Comparison of ENCODE assay signal across 8 cellular contexts in the genomic region with DNA sequence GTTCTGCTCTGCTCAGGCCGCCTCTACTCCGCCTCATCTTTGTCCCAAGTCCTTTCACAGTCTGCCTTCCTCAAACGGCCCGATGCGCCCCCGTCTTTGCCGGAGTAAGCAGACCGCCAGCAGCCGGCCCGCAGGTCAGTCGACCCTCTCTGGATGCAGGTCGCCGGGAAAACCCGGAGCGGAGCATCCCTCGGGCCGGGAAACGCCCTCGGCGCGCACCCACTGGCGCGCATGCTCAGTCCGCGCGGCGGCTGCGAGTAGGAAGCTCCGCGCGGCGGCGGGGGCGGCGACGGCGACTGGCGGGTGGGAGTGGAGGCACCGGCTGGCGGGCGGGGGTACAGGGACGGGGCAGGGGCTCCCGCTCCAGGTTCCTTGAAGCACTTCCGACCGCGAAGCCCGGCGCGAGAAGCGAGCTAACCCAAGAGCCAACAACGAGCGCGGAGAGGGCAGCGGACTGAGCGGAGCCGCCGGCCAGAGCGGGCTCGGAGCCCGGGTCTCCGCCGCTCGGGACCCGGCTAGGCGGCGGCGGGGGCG. TPM values are rescaled to one million over a fixed set of nuclear protein-coding genes. Genes with fewer than 3 reads are reported as not detected.
DNase-seq lines count a peak whose midpoint lies in the region; ATAC-seq, FAIRE-seq and TF ChIP-seq lines count a peak whose summit lies in the region.

LRRC1 (plus strand) TSS at position 286 of the 534 bp plus-strand sequence. CDS start 252 bp downstream, outside the sequence.

- intact Hi-C loops in aorta (cut with DNase I): loop anchor here (1.0 to 10.0 kb wide), 4 partner anchors 43 to 250 kb away; partner anchors contain the start of gene GCLC (in 1 of the 2)

- DNase-seq in GM13976 (ENCODE audit: low spot score) (peak; percentile 91), NCI-H1105 (lab: John Stamatoyannopoulos, UW) (peak; percentile 93), astrocyte (ENCODE audit: low read depth) (peak; percentile 85), hepatic stellate cell (ENCODE audit: low spot score) (peak; percentile 93), retina (peak; percentile 96), aorta (peak; percentile 94 to 98)

- peaks cover 72% of the 10 kb centered on the region for H3K27me3 Mint-ChIP-seq in T-helper 1 cell treated with Interleukin-12 subunit alpha and Interleukin-12 subunit beta and Interleukin-4 antibody, amounts not matched to agents 30 μg/mL and 1 μg/mL, for 36 hours (ENCODE audit: low read depth)
- no peaks in the 10 kb centered on the region for H3K27me3 Mint-ChIP-seq in astrocyte (ENCODE audit: low read depth, unreplicated experiment)

- no peaks in the 10 kb centered on the region for H3K9me3 ChIP-seq in astrocyte (ENCODE audit: insufficient read depth, low read depth, low read length)
- H3K9me3 ChIP-seq in aorta (ENCODE audit: control insufficient read depth, low read length): no peaks in the 10 kb centered on the region

- peaks cover 21% of the 10 kb centered on the region for H3K4me1 ChIP-seq in astrocyte (ENCODE audit: insufficient read depth, low read length)
- H3K4me1 ChIP-seq in aorta (ENCODE audit: control insufficient read depth in 1 of 2, insufficient read depth in 2 of 2, low read length in 2 of 2): no peaks in the 10 kb centered on the region

- H3K36me3 ChIP-seq in astrocyte (ENCODE audit: insufficient read depth, low read length) (no peaks in the 10 kb centered on the region), aorta (ENCODE audit: control insufficient read depth in 1 of 2, insufficient read depth in 2 of 2, low read length in 1 of 2) (no peaks in the 10 kb centered on the region)

- H3K4me1 Mint-ChIP-seq in T-helper 1 cell treated with Interleukin-12 subunit alpha and Interleukin-12 subunit beta and Interleukin-4 antibody, amounts not matched to agents 30 μg/mL and 1 μg/mL, for 36 hours (ENCODE audit: low read depth): peaks cover 24% of the 10 kb centered on the region
- H3K4me1 Mint-ChIP-seq in astrocyte (ENCODE audit: low read depth, unreplicated experiment): peaks cover 17% of the 10 kb centered on the region

- peaks cover 3% of the 10 kb centered on the region for H3K79me2 ChIP-seq in astrocyte (ENCODE audit: insufficient read depth, low read length)

- WGBS in aorta, 2 donors: 0 to 1% methylated on average over 58 to 68 of the region's 68 CpGs

- TF ChIP-seq CTCF in GM13976 (IDR thresholded peaks at IDR 0.05; ENCODE audit: borderline replicate concordance, control extremely low read depth, extremely low read depth, insufficient read depth, missing control alignments) (no peak), astrocyte (IDR thresholded peaks at IDR 0.05; ENCODE audit: insufficient read depth, low read depth, low read length) (no peak)

- in situ Hi-C loops in GM13976 (cut with MboI; ENCODE audit: low sequenced_read_pairs, unreplicated experiment): no loop called here

- H3K27ac Mint-ChIP-seq in T-helper 1 cell treated with Interleukin-12 subunit alpha and Interleukin-12 subunit beta and Interleukin-4 antibody, amounts not matched to agents 30 μg/mL and 1 μg/mL, for 36 hours: peak within 1 kb of the TSS; percentile 80
- peak within 1 kb of the TSS; percentile 92 for H3K27ac Mint-ChIP-seq in astrocyte (ENCODE audit: unreplicated experiment)

- H3K9me3 Mint-ChIP-seq in T-helper 1 cell treated with Interleukin-12 subunit alpha and Interleukin-12 subunit beta and Interleukin-4 antibody, amounts not matched to agents 30 μg/mL and 1 μg/mL, for 36 hours: no peaks in the 10 kb centered on the region
- H3K9me3 Mint-ChIP-seq in astrocyte (ENCODE audit: unreplicated experiment): no peaks in the 10 kb centered on the region

- H3K4me3 ChIP-seq in astrocyte (ENCODE audit: insufficient read depth, low read depth, low read length): peak within 1 kb of the TSS; percentile 83
- peak within 1 kb of the TSS; percentile 77 to 80 for H3K4me3 ChIP-seq in aorta (ENCODE audit: low read length in 2 of 2)

- ATAC-seq in HG02623 (IDR thresholded peaks at IDR 0.05; ENCODE audit: unreplicated experiment): peak; percentile 65
- peak; percentile 96 for ATAC-seq in aorta (ENCODE audit: low FRiP score)

- H3K27ac ChIP-seq in astrocyte (ENCODE audit: low read depth, low read length) (peak within 1 kb of the TSS; percentile 71), aorta (ENCODE audit: low read depth in 1 of 2, low read length in 2 of 2) (peak within 1 kb of the TSS; percentile 54 to 70)

- H3K9ac ChIP-seq in astrocyte (ENCODE audit: low read length): peak within 1 kb of the TSS; percentile 80

- no peaks in the 10 kb centered on the region for H3K36me3 Mint-ChIP-seq in T-helper 1 cell treated with Interleukin-12 subunit alpha and Interleukin-12 subunit beta and Interleukin-4 antibody, amounts not matched to agents 30 μg/mL and 1 μg/mL, for 36 hours (ENCODE audit: low read depth)
- H3K36me3 Mint-ChIP-seq in astrocyte (ENCODE audit: low read depth, unreplicated experiment): no peaks in the 10 kb centered on the region

- peak within 1 kb of the TSS; percentile 93 for H3K4me2 ChIP-seq in astrocyte (ENCODE audit: low read length)

- peak within 1 kb of the TSS; percentile 91 for H2AFZ ChIP-seq in astrocyte (ENCODE audit: low read depth, low read length)

- H4K20me1 ChIP-seq in astrocyte (ENCODE audit: insufficient read depth, low read length): peaks cover 17% of the 10 kb centered on the region

- H3K27me3 ChIP-seq in astrocyte (ENCODE audit: insufficient read depth, low read length) (no peaks in the 10 kb centered on the region), aorta (ENCODE audit: control insufficient read depth in 1 of 2, insufficient read depth in 2 of 2, low read length in 1 of 2) (no peaks in the 10 kb centered on the region)

- no peak for FAIRE-seq in astrocyte (lab: Jason Lieb, UNC)

- H3K4me3 Mint-ChIP-seq in T-helper 1 cell treated with Interleukin-12 subunit alpha and Interleukin-12 subunit beta and Interleukin-4 antibody, amounts not matched to agents 30 μg/mL and 1 μg/mL, for 36 hours: peak within 1 kb of the TSS; percentile 96
- H3K4me3 Mint-ChIP-seq in astrocyte (ENCODE audit: unreplicated experiment): peak within 1 kb of the TSS; percentile 95

RNA-seq across cellular contexts. Expression of gene LRRC1, which starts in this region (rescaled TPM):
- 11.8 and 14.3 TPM in 2 replicates for total RNA-seq in astrocyte
- 10 to 100 TPM; 25.3 to 25.4 TPM for total RNA-seq in aorta
- 1 to 10 TPM; 5.5 to 6.3 TPM for polyA plus RNA-seq in aorta

Comparison
In these comparisons a context has a peak if more than half of its experiments do, and no peak if none do; other contexts are left out.
1. Peak in every context shown above with its lines: DNase-seq, ATAC-seq, H3K4me3 ChIP-seq and H3K27ac ChIP-seq.